15 cellular contexts compared by ENCODE assay signal in the genomic region with DNA sequence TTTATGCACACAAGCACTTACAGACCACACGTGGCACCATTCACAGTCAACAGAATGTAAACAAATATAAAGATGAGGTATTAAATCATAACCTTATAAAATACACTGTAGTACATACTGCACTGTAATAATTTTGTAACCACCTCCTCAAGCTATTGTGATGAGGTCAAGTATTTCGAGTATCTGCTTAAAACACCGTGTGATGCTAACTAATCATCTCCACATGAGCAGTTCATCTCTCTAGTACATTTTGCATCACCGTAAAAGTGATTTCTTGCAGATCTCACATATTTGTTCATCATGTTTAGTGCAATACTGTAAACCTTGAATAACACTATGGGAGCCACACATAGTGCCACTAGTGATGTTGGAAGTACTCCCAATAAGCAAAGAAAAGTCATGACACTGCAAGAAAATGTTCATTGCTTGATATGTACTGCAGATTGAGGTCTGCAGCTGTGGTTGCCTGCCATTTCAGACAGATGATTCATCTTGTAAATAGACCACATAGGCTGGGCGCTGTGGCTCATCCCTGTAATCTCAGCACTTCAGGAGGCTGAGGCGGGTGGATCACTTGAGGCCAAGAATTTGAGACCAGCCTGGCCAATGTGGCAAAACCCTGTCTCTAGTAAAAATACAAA. TPM values are rescaled to one million over a fixed set of nuclear protein-coding genes. Genes with fewer than 3 reads are reported as not detected.
DNase-seq lines count a peak whose midpoint lies in the region; ATAC-seq, FAIRE-seq and TF ChIP-seq lines count a peak whose summit lies in the region.
"Had no signal": no experiment of that assay in that cellular context is flagged by ENCODE, and none has a peak within 500 bp of the region (broad histone marks: within the 10 kb centered on the region; RNA-seq: fewer than 3 reads in every experiment).

No MANE protein-coding gene starts in this region.

- H3K9me1 ChIP-seq in keratinocyte (ENCODE audit: control insufficient read depth, extremely low read depth, insufficient read depth, low read length): no peaks in the 10 kb centered on the region

- ATAC-seq in HG02642 (IDR thresholded peaks at IDR 0.05; ENCODE audit: poor library complexity, unreplicated experiment): no peak
- ATAC-seq in GM21423 (IDR thresholded peaks at IDR 0.05; ENCODE audit: unreplicated experiment): no peak
- ATAC-seq in GM19397 (IDR thresholded peaks at IDR 0.05; ENCODE audit: unreplicated experiment): no peak
- no peak for ATAC-seq in GM19328 (IDR thresholded peaks at IDR 0.05; ENCODE audit: unreplicated experiment)

- H3K4me1 Mint-ChIP-seq in astrocyte (ENCODE audit: low read depth, unreplicated experiment): peaks cover 4% of the 10 kb centered on the region
- H3K4me1 Mint-ChIP-seq: activated naive CD8-positive, alpha-beta T cell treated with anti-CD3 and anti-CD28 coated beads, Interleukin-2, amount 10 ng/mL, durations not matched to agents 7 days and 5 days; CD8-positive, alpha-beta memory T cell; naive B cell had no signal

- H3K4me2 ChIP-seq in astrocyte (ENCODE audit: low read length) (no peak overlapping the region), keratinocyte (ENCODE audit: control insufficient read depth, extremely low read depth, insufficient read depth, low read depth, low read length) (no peak overlapping the region)

- H3K4me1 ChIP-seq in astrocyte (ENCODE audit: insufficient read depth, low read length): no peaks in the 10 kb centered on the region
- H3K4me1 ChIP-seq in keratinocyte (ENCODE audit: control insufficient read depth, extremely low read depth, insufficient read depth, low read length): no peaks in the 10 kb centered on the region
- H3K4me1 ChIP-seq: upper lobe of left lung had no signal

- dilution Hi-C loops in keratinocyte (cut with MboI; ENCODE audit: extremely low pct_ligation_motif_present, low sequenced_read_pairs): no loop called here

- H3K36me3 ChIP-seq in astrocyte (ENCODE audit: insufficient read depth, low read length) (no peaks in the 10 kb centered on the region), keratinocyte (ENCODE audit: control insufficient read depth in 2 of 2, extremely low read depth in 1 of 2, insufficient read depth in 2 of 2, low read length in 2 of 2) (no peaks in the 10 kb centered on the region)
- H3K36me3 ChIP-seq: upper lobe of left lung had no signal

- H3K4me3 Mint-ChIP-seq in astrocyte (ENCODE audit: unreplicated experiment): no peak overlapping the region
- H3K4me3 Mint-ChIP-seq: activated naive CD8-positive, alpha-beta T cell treated with anti-CD3 and anti-CD28 coated beads, Interleukin-2, amount 10 ng/mL, durations not matched to agents 7 days and 5 days; CD8-positive, alpha-beta memory T cell; naive B cell had no signal

- in situ Hi-C loops in Caki2 (cut with HindIII; ENCODE audit: low pct_unique_long_range_greater_than_20kb, low sequenced_read_pairs): no loop called here

- H2AFZ ChIP-seq in astrocyte (ENCODE audit: low read depth, low read length): no peak overlapping the region
- no peak overlapping the region for H2AFZ ChIP-seq in keratinocyte (ENCODE audit: control insufficient read depth, low read length)

- peak overlapping the region; percentile 41 for H3K27ac Mint-ChIP-seq in astrocyte (ENCODE audit: unreplicated experiment)
- H3K27ac Mint-ChIP-seq: activated naive CD8-positive, alpha-beta T cell treated with anti-CD3 and anti-CD28 coated beads, Interleukin-2, amount 10 ng/mL, durations not matched to agents 7 days and 5 days; CD8-positive, alpha-beta memory T cell; naive B cell had no signal

- TF ChIP-seq CTCF in astrocyte (IDR thresholded peaks at IDR 0.05; ENCODE audit: insufficient read depth, low read depth, low read length) (no peak), keratinocyte (optimal IDR thresholded peaks at IDR 0.05 in 1 of 3, IDR thresholded peaks at IDR 0.05 in 1 of 3, conservative IDR thresholded peaks at IDR 0.05 in 1 of 3; ENCODE audit: extremely low read depth in 1 of 3, insufficient read depth in 2 of 3, low read length in 3 of 3) (no peak)

- no peak overlapping the region for H3K9ac ChIP-seq in astrocyte (ENCODE audit: low read length)
- no peak overlapping the region for H3K9ac ChIP-seq in keratinocyte (ENCODE audit: control insufficient read depth, extremely low read depth, insufficient read depth, low read length)

- H3K79me2 ChIP-seq in astrocyte (ENCODE audit: insufficient read depth, low read length): no peaks in the 10 kb centered on the region
- H3K79me2 ChIP-seq in keratinocyte (ENCODE audit: control insufficient read depth, insufficient read depth, low read length): no peaks in the 10 kb centered on the region

- peaks cover 9% of the 10 kb centered on the region for H3K9me3 Mint-ChIP-seq in astrocyte (ENCODE audit: unreplicated experiment)

- H3K27me3 Mint-ChIP-seq in astrocyte (ENCODE audit: low read depth, unreplicated experiment): peaks cover 4% of the 10 kb centered on the region
- H3K27me3 Mint-ChIP-seq: activated naive CD8-positive, alpha-beta T cell treated with anti-CD3 and anti-CD28 coated beads, Interleukin-2, amount 10 ng/mL, durations not matched to agents 7 days and 5 days had no signal

- H4K20me1 ChIP-seq in astrocyte (ENCODE audit: insufficient read depth, low read length) (no peaks in the 10 kb centered on the region), keratinocyte (ENCODE audit: control insufficient read depth, extremely low read depth, insufficient read depth, low read length) (no peaks in the 10 kb centered on the region)

- no peak overlapping the region for H3K4me3 ChIP-seq in astrocyte (ENCODE audit: insufficient read depth, low read depth, low read length)
- H3K4me3 ChIP-seq in keratinocyte (ENCODE audit: control insufficient read depth in 2 of 3, extremely low read depth in 1 of 3, insufficient read depth in 2 of 3, low read depth in 1 of 3, low read length in 3 of 3): no peak overlapping the region
- H3K4me3 ChIP-seq: upper lobe of left lung had no signal

- H3K9me3 ChIP-seq in astrocyte (ENCODE audit: insufficient read depth, low read depth, low read length) (no peaks in the 10 kb centered on the region), keratinocyte (ENCODE audit: control insufficient read depth, low read depth, low read length) (no peaks in the 10 kb centered on the region)
- H3K9me3 ChIP-seq: upper lobe of left lung had no signal

- H3K27me3 ChIP-seq in astrocyte (ENCODE audit: insufficient read depth, low read length) (no peaks in the 10 kb centered on the region), keratinocyte (ENCODE audit: control insufficient read depth, extremely low read depth, insufficient read depth, low read length) (no peaks in the 10 kb centered on the region)
- H3K27me3 ChIP-seq: upper lobe of left lung had no signal

- DNase-seq in Caki2 (ENCODE audit: low read depth): peak; percentile 46
- DNase-seq in LHCN-M2 (ENCODE audit: low read depth): peak; percentile 87
- peak; percentile 75 for DNase-seq in astrocyte (ENCODE audit: low read depth)
- peak; percentile 26 for DNase-seq in keratinocyte (ENCODE audit: low read depth, low spot score)
- DNase-seq: activated CD8-positive, alpha-beta memory T cell treated with anti-CD3 and anti-CD28 coated beads for 24 hours; activated naive CD8-positive, alpha-beta T cell treated with anti-CD3 and anti-CD28 coated beads, Interleukin-2, amount 10 ng/mL, durations not matched to agents 7 days and 5 days; CD8-positive, alpha-beta memory T cell; naive B cell; NCI-H1694; upper lobe of left lung had no signal

- no peaks in the 10 kb centered on the region for H3K36me3 Mint-ChIP-seq in astrocyte (ENCODE audit: low read depth, unreplicated experiment)
- H3K36me3 Mint-ChIP-seq: activated naive CD8-positive, alpha-beta T cell treated with anti-CD3 and anti-CD28 coated beads, Interleukin-2, amount 10 ng/mL, durations not matched to agents 7 days and 5 days; naive B cell had no signal

- no peak for FAIRE-seq in astrocyte (lab: Jason Lieb, UNC)
- peak; percentile 49 for FAIRE-seq in keratinocyte (lab: Jason Lieb, UNC)

- H3K27ac ChIP-seq in astrocyte (ENCODE audit: low read depth, low read length) (no peak overlapping the region), keratinocyte (ENCODE audit: control insufficient read depth, insufficient read depth, low read length) (no peak overlapping the region)
- H3K27ac ChIP-seq: upper lobe of left lung had no signal

RNA-seq across cellular contexts. Expression of gene FOXB2, which starts 44.3 kb away (rescaled TPM):
- total RNA-seq in Caki2 (2014; rRNA removed; shearing (Covaris generic); ENCODE audit: low replicate concordance): not detected in 2 replicates
- total RNA-seq in LHCN-M2 (2014; rRNA removed) (not detected in 2 replicates), astrocyte (not detected in 2 replicates)
- polyA plus RNA-seq in LHCN-M2 (2012): not detected
- polyA plus RNA-seq in keratinocyte: not detected in 3 replicates
- not detected for polyA plus RNA-seq in keratinocyte (2011; ENCODE audit: low read depth)
- polyA plus RNA-seq in keratinocyte (2011; cell fraction: cytosol; rRNA removed): not detected in 2 replicates
- polyA plus RNA-seq in keratinocyte (2011; cell fraction: nucleus; rRNA removed): not detected in 2 replicates
- polyA plus RNA-seq in keratinocyte (2012; ENCODE audit: low replicate concordance): not detected in 2 replicates
- polyA minus RNA-seq in keratinocyte: not detected in 3 replicates
- polyA minus RNA-seq in keratinocyte (2011; cell fraction: cytosol; rRNA and poly(A)+ RNA removed): not detected
- not detected in 2 replicates for polyA minus RNA-seq in keratinocyte (2011; cell fraction: nucleus; rRNA and poly(A)+ RNA removed)
- total RNA-seq: activated naive CD8-positive, alpha-beta T cell treated with anti-CD3 and anti-CD28 coated beads, Interleukin-2, amount 10 ng/mL, durations not matched to agents 7 days and 5 days; CD8-positive, alpha-beta memory T cell; skeletal muscle tissue; upper lobe of left lung had no signal
- polyA plus RNA-seq: CD8-positive, alpha-beta memory T cell had no signal

Comparison
In these comparisons a context has a peak if more than half of its experiments do, and no peak if none do; other contexts are left out.
1. DNase-seq: peak in every context shown above with its lines; median percentile 87 in LHCN-M2; 75 in astrocyte; 46 in Caki2; 26 in keratinocyte.